ENCODE assay signal across 24 cellular contexts in the genomic region with DNA sequence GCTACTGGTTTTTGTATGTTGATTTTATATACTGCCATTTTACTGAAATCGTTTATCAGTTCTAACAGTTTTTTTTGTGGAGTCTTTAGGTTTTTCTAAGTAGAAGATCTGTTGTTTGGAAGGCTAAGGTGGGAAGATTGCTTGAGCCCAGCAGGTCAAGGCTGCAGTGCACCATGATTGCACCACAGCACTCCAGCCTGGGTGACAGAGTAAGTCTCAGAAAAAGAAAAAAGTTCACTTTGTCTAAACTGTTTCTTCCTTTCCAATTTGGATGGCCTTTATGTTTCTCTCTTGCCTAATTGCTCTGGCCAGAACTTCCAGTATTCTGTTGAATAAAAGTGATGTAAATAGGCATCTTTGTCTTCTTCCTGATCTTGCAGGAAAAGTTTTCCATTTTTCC.
A peak's percentile ranks its signal among the peaks of the same experiment; 100 is the strongest.
DNase-seq lines count a peak whose midpoint lies in the region; ATAC-seq and TF ChIP-seq lines count a peak whose summit lies in the region.
"Had no signal": no experiment of that assay in that cellular context is flagged by ENCODE, and none has a peak within 500 bp of the region (broad histone marks: within the 10 kb centered on the region; RNA-seq: fewer than 3 reads in every experiment).

No MANE protein-coding gene starts in this region.

- no peak for ATAC-seq in activated naive CD4-positive, alpha-beta T cell treated with anti-CD3 and anti-CD28 coated beads, Interleukin-2, amount 50 U/mL, for 72 hours
- ATAC-seq: A549; CD8-positive, alpha-beta T cell; GM12878 had no signal

- H3K27me3 Mint-ChIP-seq in osteocyte (ENCODE audit: unreplicated experiment) (no peaks in the 10 kb centered on the region), Calu3 (ENCODE audit: unreplicated experiment) (no peaks in the 10 kb centered on the region)
- H3K27me3 Mint-ChIP-seq: B cell; CD4-positive, alpha-beta T cell had no signal

- no peak overlapping the region for H3K4me3 ChIP-seq in adrenal gland
- H3K4me3 ChIP-seq in tibial nerve, result no peak overlapping the region
- H3K4me3 ChIP-seq: A549; BLaER1 treated with 17β-estradiol and CSF1 and Interleukin-3, amounts not matched to agents 10 nM and 100 nM; GM12878 had no signal

- H3K27ac Mint-ChIP-seq in osteocyte (ENCODE audit: unreplicated experiment), result no peak overlapping the region
- H3K27ac Mint-ChIP-seq in activated naive CD4-positive, alpha-beta T cell treated with anti-CD3 and anti-CD28 coated beads, Interleukin-2, amount 50 U/mL, for 72 hours, result no peak overlapping the region
- no peak overlapping the region for H3K27ac Mint-ChIP-seq in Calu3 (ENCODE audit: unreplicated experiment)
- H3K27ac Mint-ChIP-seq: B cell; CD4-positive, alpha-beta T cell; CD8-positive, alpha-beta T cell had no signal

- H3K9me3 ChIP-seq in adrenal gland (replicated peaks in 1 of 3) (no peaks in the 10 kb centered on the region), tibial nerve (peaks cover 0 to 4% (median 0%) of the 10 kb centered on the region in 4 donors)
- H3K9me3 ChIP-seq: A549, Caco-2 had no signal

- H3K36me3 Mint-ChIP-seq in osteocyte (ENCODE audit: unreplicated experiment) (peaks cover 14% of the 10 kb centered on the region), Calu3 (ENCODE audit: insufficient read depth, unreplicated experiment) (peaks cover 12% of the 10 kb centered on the region)
- peaks cover 16 to 18% of the 10 kb centered on the region in 2 donors for H3K36me3 Mint-ChIP-seq in activated naive CD4-positive, alpha-beta T cell treated with anti-CD3 and anti-CD28 coated beads, Interleukin-2, amount 50 U/mL, for 72 hours

- H3K27me3 ChIP-seq in adrenal gland (no peaks in the 10 kb centered on the region), tibial nerve (no peaks in the 10 kb centered on the region)
- H3K27me3 ChIP-seq: BLaER1 treated with 17β-estradiol and CSF1 and Interleukin-3, amounts not matched to agents 10 nM and 100 nM had no signal

- 50 to 72% (median 63%) methylated on average over 1 of the region's 1 CpG for WGBS in adrenal gland, 4 donors
- WGBS in tibial nerve, 2 donors, result 78 to 84% methylated on average over 1 of the region's 1 CpG

- intact Hi-C loops in adrenal gland (cut with DNase I) (no loop called here), Calu3 (cut with micrococcal nuclease; ENCODE audit: unreplicated experiment) (loop anchor here (5.0 kb wide), 1 partner anchor 38 kb away; no protein-coding TSS in a partner anchor)

- no peaks in the 10 kb centered on the region for H3K36me3 ChIP-seq in adrenal gland (replicated peaks in 1 of 2)
- H3K36me3 ChIP-seq in tibial nerve, result peaks cover 0 to 4% (median 0%) of the 10 kb centered on the region in 3 donors

- TF ChIP-seq CTCF in adrenal gland (IDR thresholded peaks at IDR 0.05), result no peak
- no peak for TF ChIP-seq CTCF in osteocyte (IDR thresholded peaks at IDR 0.05)
- TF ChIP-seq CTCF in tibial nerve (IDR thresholded peaks at IDR 0.05), result no peak
- no peak for TF ChIP-seq CTCF in Calu3 (IDR thresholded peaks at IDR 0.05; ENCODE audit: unreplicated experiment)

- peaks cover 18% of the 10 kb centered on the region for H3K9me3 Mint-ChIP-seq in osteocyte (ENCODE audit: unreplicated experiment)
- H3K9me3 Mint-ChIP-seq in activated naive CD4-positive, alpha-beta T cell treated with anti-CD3 and anti-CD28 coated beads, Interleukin-2, amount 50 U/mL, for 72 hours, result peaks cover 0 to 7% of the 10 kb centered on the region in 2 donors
- peaks cover 3% of the 10 kb centered on the region for H3K9me3 Mint-ChIP-seq in Calu3 (ENCODE audit: low read depth, unreplicated experiment)

- CTCF ChIA-PET in Calu3 (lab: Charles Lee), result no interaction called here

- BruUV-seq in Calu3 (replicated peaks; lab: Mats Ljungman, UMichigan), result no TSS peak

- peak in 1 of 2 donors; percentile 39 for TF ChIP-seq EP300 in tibial nerve (IDR thresholded peaks at IDR 0.05)

- H3K4me1 Mint-ChIP-seq in osteocyte (ENCODE audit: unreplicated experiment), result no peaks in the 10 kb centered on the region
- no peaks in the 10 kb centered on the region for H3K4me1 Mint-ChIP-seq in Calu3 (ENCODE audit: low read depth, unreplicated experiment)
- H3K4me1 Mint-ChIP-seq: B cell had no signal

- H3K27ac ChIP-seq in adrenal gland, result no peak overlapping the region
- peak overlapping the region in 3 of 4 donors; percentile 21 to 55 (median 48) for H3K27ac ChIP-seq in tibial nerve
- H3K27ac ChIP-seq: 22Rv1; A549; BLaER1 treated with 17β-estradiol and CSF1 and Interleukin-3, amounts not matched to agents 10 nM and 100 nM; C4-2B had no signal

- TF ChIP-seq POLR2A in adrenal gland (IDR thresholded peaks at IDR 0.05), result no peak
- TF ChIP-seq POLR2A in tibial nerve (IDR thresholded peaks at IDR 0.05), result no peak

- H3K4me3 Mint-ChIP-seq in osteocyte (ENCODE audit: unreplicated experiment) (no peak overlapping the region), Calu3 (ENCODE audit: low read depth, unreplicated experiment) (no peak overlapping the region)
- H3K4me3 Mint-ChIP-seq: B cell; CD4-positive, alpha-beta T cell; CD8-positive, alpha-beta T cell had no signal

- H3K4me1 ChIP-seq in adrenal gland (replicated peaks in 1 of 2) (peaks cover 0 to 9% of the 10 kb centered on the region in 2 donors), tibial nerve (peaks cover 0 to 6% (median 0%) of the 10 kb centered on the region in 4 donors)
- H3K4me1 ChIP-seq: A549; BLaER1 treated with 17β-estradiol and CSF1 and Interleukin-3, amounts not matched to agents 10 nM and 100 nM; Caco-2 had no signal

- DNase-seq in adrenal gland (peak in 4 of 7 donors; percentile 21 to 57 (median 36)), medulla oblongata (ENCODE audit: extremely low spot score) (peak; percentile 27), osteocyte (ENCODE audit: extremely low spot score, unreplicated experiment) (peak; percentile 3), tibial nerve (ENCODE audit: low spot score in 2 of 2) (no peak), Calu3 (no peak)
- no peak for DNase-seq in activated naive CD4-positive, alpha-beta T cell treated with anti-CD3 and anti-CD28 coated beads, Interleukin-2, amount 50 U/mL, for 72 hours (ENCODE audit: low spot score in 2 of 2)
- DNase-seq in activated CD8-positive, alpha-beta memory T cell treated with anti-CD3 and anti-CD28 coated beads, Interleukin-2, amount 50 U/mL, for 48 hours, result no peak
- DNase-seq: AML-193; Caco-2; CD4-positive, alpha-beta T cell; CD8-positive, alpha-beta T cell; DMS 273 treated with DMSO at 0.1 percent for 48 hours; DMS153; DMS53; DMS79; DND-41; EL; GDM1 had no signal

Comparison
In these comparisons a context has a peak if more than half of its experiments do, and no peak if none do; other contexts are left out.
1. DNase-seq: peak in adrenal gland (4 of 7), medulla oblongata (single experiment) and osteocyte (single experiment); none in tibial nerve (0 of 2), activated naive CD4-positive, alpha-beta T cell treated with anti-CD3 and anti-CD28 coated beads, Interleukin-2, amount 50 U/mL, for 72 hours (0 of 2), Calu3 (single experiment) and activated CD8-positive, alpha-beta memory T cell treated with anti-CD3 and anti-CD28 coated beads, Interleukin-2, amount 50 U/mL, for 48 hours (single experiment).
2. H3K27ac ChIP-seq: peak in tibial nerve (3 of 4); none in adrenal gland (0 of 5).